Comparison of ENCODE assay signal across 9 cellular contexts in the genomic region with DNA sequence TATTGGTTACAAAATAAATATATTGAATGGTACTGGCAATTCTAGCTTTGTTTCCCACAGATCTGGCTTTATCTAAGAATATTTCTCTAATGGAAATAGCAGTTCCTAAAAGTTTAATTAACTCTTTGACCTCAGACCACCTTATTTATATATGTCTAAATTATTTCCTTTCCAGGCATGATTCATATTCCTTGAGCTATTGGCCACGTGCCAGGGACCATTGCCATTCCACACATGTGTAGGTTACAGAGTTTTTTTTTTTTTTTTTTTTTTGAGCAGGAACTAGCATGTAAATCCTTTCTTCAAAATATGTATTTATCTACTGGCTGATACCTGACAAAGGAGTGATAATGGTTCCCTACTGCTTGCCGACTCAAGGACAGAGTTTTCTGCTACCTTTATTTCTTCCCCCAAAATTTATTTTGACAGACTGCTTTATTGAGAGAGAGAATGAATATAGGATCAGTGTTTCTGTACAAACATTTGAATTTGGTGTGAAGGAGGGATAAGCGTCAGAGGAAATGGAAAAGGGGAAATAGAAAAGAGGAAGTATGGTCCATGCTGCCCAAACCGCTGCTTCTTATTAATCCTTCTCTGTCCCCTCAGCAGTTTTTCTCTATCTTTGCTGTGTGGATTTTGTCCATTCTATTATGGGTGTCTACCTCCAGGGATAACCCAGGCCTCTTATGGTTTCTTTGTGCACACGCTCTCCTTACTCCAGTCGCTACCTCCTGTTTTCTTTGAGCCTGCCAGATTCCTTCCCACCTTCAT. TPM values are rescaled to one million over a fixed set of nuclear protein-coding genes. Genes with fewer than 3 reads are reported as not detected.
DNase-seq lines count a peak whose midpoint lies in the region; ATAC-seq and TF ChIP-seq lines count a peak whose summit lies in the region.
"Had no signal": no experiment of that assay in that cellular context is flagged by ENCODE, and none has a peak within 500 bp of the region (broad histone marks: within the 10 kb centered on the region; RNA-seq: fewer than 3 reads in every experiment).

No MANE protein-coding gene starts in this region.

- 100% methylated on average over 2 of the region's 6 CpGs; no CpG with 5 or more reads in 1 of the 2 experiments for WGBS in IMR-90 (ENCODE audit: extremely low coverage in 2 of 2, insufficient read length in 1 of 2), 2 experiments

- no peak overlapping the region for H3K9ac ChIP-seq in IMR-90 (ENCODE audit: low read depth, low read length)

- H3K4me3 ChIP-seq in A673 (ENCODE audit: low read depth, low read length, poor library complexity, severe bottlenecking): no peak overlapping the region
- H3K4me3 ChIP-seq in IMR-90 (ENCODE audit: insufficient read depth, low read depth, low read length): no peak overlapping the region
- H3K4me3 ChIP-seq in right atrium auricular region: no peak overlapping the region

- H3K79me1 ChIP-seq in IMR-90 (ENCODE audit: low read depth in 1 of 2, low read length in 2 of 2): peaks cover 0 to 3% of the 10 kb centered on the region in 2 experiments; a peak in 1 of 4 replicates

- no peak overlapping the region for H3K14ac ChIP-seq in IMR-90 (replicated peaks; ENCODE audit: low read depth, low read length)

- DNase-seq in A673 (ENCODE audit: low spot score) (peak; percentile 17), IMR-90 (peak; percentile 6), WTC11 (ENCODE audit: low spot score) (no peak), right atrium auricular region (ENCODE audit: low spot score) (peak; percentile 70), NCI-H2227 (lab: John Stamatoyannopoulos, UW; ENCODE audit: unreplicated experiment) (no peak), NCI-H2029 treated with DMSO at 0.1 percent for 48 hours (lab: John Stamatoyannopoulos, UW) (no peak)
- DNase-seq in activated CD4-positive, alpha-beta T cell treated with anti-CD3 and anti-CD28 coated beads, Interleukin-2, amount 10 ng/mL, durations not matched to agents 7 days and 5 days: no peak
- no peak for DNase-seq in activated naive CD4-positive, alpha-beta T cell treated with anti-CD3 and anti-CD28 coated beads, Interleukin-2, amount 50 U/mL, for 16 hours

- CTCF ChIA-PET in A673 (lab: Charles Lee): no interaction called here
- CTCF ChIA-PET in IMR-90 (lab: Yijun Ruan, JAX): interaction anchor here (0.6 kb wide), 1 partner anchor 162 kb away, joined by 3 read pairs; no protein-coding TSS in a partner anchor
- CTCF ChIA-PET in WTC11 (lab: Charles Lee): interaction anchor here (0.6 kb wide), 1 partner anchor 372 kb away, joined by 3 read pairs; no protein-coding TSS in a partner anchor
- CTCF ChIA-PET in activated CD4-positive, alpha-beta T cell treated with anti-CD3 and anti-CD28 coated beads, Interleukin-2, amount 10 ng/mL, durations not matched to agents 7 days and 5 days (lab: Charles Lee): no interaction called here

- H3K9me3 Mint-ChIP-seq in WTC11: peaks cover 3% of the 10 kb centered on the region; the same call in 1 of the 2 replicates
- H3K9me3 Mint-ChIP-seq in activated CD4-positive, alpha-beta T cell treated with anti-CD3 and anti-CD28 coated beads, Interleukin-2, amount 10 ng/mL, durations not matched to agents 7 days and 5 days: no peaks in the 10 kb centered on the region

- no peak overlapping the region for H3K56ac ChIP-seq in IMR-90 (ENCODE audit: extremely low read depth, insufficient read depth, low read length)

- no peaks in the 10 kb centered on the region for H3K36me3 Mint-ChIP-seq in WTC11
- H3K36me3 Mint-ChIP-seq in activated CD4-positive, alpha-beta T cell treated with anti-CD3 and anti-CD28 coated beads, Interleukin-2, amount 10 ng/mL, durations not matched to agents 7 days and 5 days (ENCODE audit: low read depth): no peaks in the 10 kb centered on the region

- ATAC-seq in IMR-90 (ENCODE audit: low read depth) (no peak), WTC11 (no peak; the same call in 1 of the 2 replicates)

- H3K4me3 Mint-ChIP-seq in WTC11: no peak overlapping the region
- no peak overlapping the region for H3K4me3 Mint-ChIP-seq in activated CD4-positive, alpha-beta T cell treated with anti-CD3 and anti-CD28 coated beads, Interleukin-2, amount 10 ng/mL, durations not matched to agents 7 days and 5 days

- H2BK5ac ChIP-seq in IMR-90 (ENCODE audit: low read depth, low read length, poor library complexity, severe bottlenecking): no peak overlapping the region

- no peak overlapping the region for H2BK20ac ChIP-seq in IMR-90 (ENCODE audit: low read depth, low read length)

- H3K27me3 ChIP-seq in A673 (replicated peaks; ENCODE audit: insufficient read depth, low read depth, low read length, poor library complexity) (no peaks in the 10 kb centered on the region), IMR-90 (ENCODE audit: control insufficient read depth, insufficient read depth, low read length) (no peaks in the 10 kb centered on the region), right atrium auricular region (no peaks in the 10 kb centered on the region)

- H4K20me1 ChIP-seq in IMR-90 (ENCODE audit: insufficient read depth, low read length): no peaks in the 10 kb centered on the region

- H3K27ac Mint-ChIP-seq in WTC11: peak overlapping the region; percentile 83
- H3K27ac Mint-ChIP-seq in activated CD4-positive, alpha-beta T cell treated with anti-CD3 and anti-CD28 coated beads, Interleukin-2, amount 10 ng/mL, durations not matched to agents 7 days and 5 days: no peak overlapping the region

- no peak overlapping the region for H2BK15ac ChIP-seq in IMR-90 (ENCODE audit: low read depth, low read length)

- intact Hi-C loops in A673 (cut with micrococcal nuclease; ENCODE audit: unreplicated experiment): no loop called here
- intact Hi-C loops in IMR-90 (cut with micrococcal nuclease): no loop called here

- no peaks in the 10 kb centered on the region for H3K9me1 ChIP-seq in IMR-90 (ENCODE audit: insufficient read depth, low read length)

- no peak overlapping the region for H3K18ac ChIP-seq in IMR-90 (ENCODE audit: low read depth, low read length)

- no peak overlapping the region for H4K8ac ChIP-seq in IMR-90 (ENCODE audit: low read depth in 2 of 2, low read length in 2 of 2)

- no peak overlapping the region for H2AK9ac ChIP-seq in IMR-90 (replicated peaks; ENCODE audit: low read depth, low read length, poor library complexity)

- H3K23ac ChIP-seq in IMR-90 (ENCODE audit: low read depth, low read length): no peak overlapping the region

- H3K4me2 ChIP-seq in IMR-90 (ENCODE audit: low read depth, low read length): no peak overlapping the region

- in situ Hi-C loops in IMR-90 (cut with MboI; ENCODE audit: low sequenced_read_pairs): no loop called here

- H3K4me1 Mint-ChIP-seq in WTC11: peaks cover 44% of the 10 kb centered on the region
- H3K4me1 Mint-ChIP-seq in activated CD4-positive, alpha-beta T cell treated with anti-CD3 and anti-CD28 coated beads, Interleukin-2, amount 10 ng/mL, durations not matched to agents 7 days and 5 days: no peaks in the 10 kb centered on the region

- H4K5ac ChIP-seq in IMR-90 (ENCODE audit: low read depth, low read length): no peak overlapping the region

- dilution Hi-C loops in IMR-90 (cut with HindIII; ENCODE audit: low sequenced_read_pairs, unreplicated experiment): no loop called here

- BruUV-seq in A673 (replicated peaks; lab: Mats Ljungman, UMichigan) (no TSS peak), IMR-90 (replicated peaks; lab: Mats Ljungman, UMichigan) (no TSS peak)

- no peaks in the 10 kb centered on the region for H3K27me3 Mint-ChIP-seq in WTC11 (ENCODE audit: low read depth)
- H3K27me3 Mint-ChIP-seq in activated CD4-positive, alpha-beta T cell treated with anti-CD3 and anti-CD28 coated beads, Interleukin-2, amount 10 ng/mL, durations not matched to agents 7 days and 5 days: no peaks in the 10 kb centered on the region

- no peak overlapping the region for H4K91ac ChIP-seq in IMR-90 (ENCODE audit: insufficient read depth, low read depth, low read length)

- no peaks in the 10 kb centered on the region for H3K9me3 ChIP-seq in A673 (ENCODE audit: low read depth, low read length, poor library complexity, severe bottlenecking)
- H3K9me3 ChIP-seq in IMR-90 (ENCODE audit: control insufficient read depth, insufficient read depth, low read length): no peaks in the 10 kb centered on the region
- H3K9me3 ChIP-seq in right atrium auricular region: no peaks in the 10 kb centered on the region

- no peak overlapping the region for H2AFZ ChIP-seq in IMR-90 (replicated peaks; ENCODE audit: low read length, poor library complexity)

- H2BK120ac ChIP-seq in IMR-90 (ENCODE audit: low read depth, low read length): no peak overlapping the region

- H3K27ac ChIP-seq in A673 (ENCODE audit: low read depth, low read length, poor library complexity, severe bottlenecking): no peak overlapping the region
- no peak overlapping the region for H3K27ac ChIP-seq in IMR-90 (ENCODE audit: insufficient read depth, low read length)
- H3K27ac ChIP-seq in right atrium auricular region: peak overlapping the region; percentile 8 to 51

- H3K4me1 ChIP-seq in A673 (ENCODE audit: insufficient read depth, low read length, poor library complexity, severe bottlenecking) (no peaks in the 10 kb centered on the region), IMR-90 (ENCODE audit: control insufficient read depth, insufficient read depth, low read length) (no peaks in the 10 kb centered on the region), right atrium auricular region (peaks cover 0 to 21% of the 10 kb centered on the region in 2 donors)

- H2AK5ac ChIP-seq in IMR-90 (ENCODE audit: low read depth, low read length): no peak overlapping the region

- TF ChIP-seq POLR2A in IMR-90 (IDR thresholded peaks at IDR 0.05; ENCODE audit: low read depth, low read length): no peak

- TF ChIP-seq RAD21 in IMR-90 (IDR thresholded peaks at IDR 0.05; ENCODE audit: low read length): no peak

- no peak for TF ChIP-seq CTCF in A673 (conservative IDR thresholded peaks at IDR 0.05; ENCODE audit: low read depth, low read length)
- TF ChIP-seq CTCF in IMR-90 (conservative IDR thresholded peaks at IDR 0.05; ENCODE audit: low read depth, low read length): no peak
- TF ChIP-seq CTCF in WTC11 (IDR thresholded peaks at IDR 0.05): no peak
- TF ChIP-seq CTCF in right atrium auricular region (IDR thresholded peaks at IDR 0.05): no peak

- POLR2A ChIA-PET in A673 (lab: Charles Lee; ENCODE audit: low non-redundant PET): no interaction called here
- POLR2A ChIA-PET in IMR-90 (lab: Charles Lee; ENCODE audit: unreplicated experiment): interaction anchor here (0.6 kb wide), 1 partner anchor 83 kb away, joined by 4 read pairs; no protein-coding TSS in a partner anchor
- POLR2A ChIA-PET in WTC11 (lab: Charles Lee): no interaction called here
- POLR2A ChIA-PET in activated CD4-positive, alpha-beta T cell treated with anti-CD3 and anti-CD28 coated beads, Interleukin-2, amount 10 ng/mL, durations not matched to agents 7 days and 5 days (lab: Charles Lee): no interaction called here

- H3K4ac ChIP-seq in IMR-90 (ENCODE audit: low read depth, low read length): no peak overlapping the region

- H3K36me3 ChIP-seq in A673 (ENCODE audit: insufficient read depth, low read length, poor library complexity, severe bottlenecking) (no peaks in the 10 kb centered on the region), IMR-90 (ENCODE audit: control insufficient read depth, insufficient read depth, low read length) (no peaks in the 10 kb centered on the region), right atrium auricular region (no peaks in the 10 kb centered on the region)

RNA-seq across cellular contexts. Expression of a gene that starts 36.4 kb away (rescaled TPM):
- total RNA-seq in A673 (2021): 0.61 and 0.80 TPM in 2 replicates
- total RNA-seq in IMR-90 (2012; rRNA removed): 0.18 and 0.28 TPM in 2 replicates
- 0.01 and 0.09 TPM in 2 replicates for polyA plus RNA-seq in IMR-90 (2012; rRNA removed)
- polyA plus RNA-seq in IMR-90 (2012; cell fraction: cytosol; rRNA removed): 0.01 and 0.02 TPM in 2 replicates
- 0.05 and 0.10 TPM in 2 replicates for polyA plus RNA-seq in IMR-90 (2012; cell fraction: nucleus; rRNA removed; ENCODE audit: low replicate concordance)
- 2.2 to 2.8 TPM (median 2.3 TPM) in 3 replicates for total RNA-seq in WTC11 (2021)
- total RNA-seq in right atrium auricular region: 100 to 1,000 TPM in 1 of 2 donors, 10 to 100 TPM in 1; 80.7 to 127 TPM
- total RNA-seq in activated CD4-positive, alpha-beta T cell treated with anti-CD3 and anti-CD28 coated beads, Interleukin-2, amount 10 ng/mL, durations not matched to agents 7 days and 5 days: not detected
- total RNA-seq: activated CD8-positive, alpha-beta memory T cell treated with anti-CD3 and anti-CD28 coated beads for 36 hours had no signal

Comparison
In these comparisons a context has a peak if more than half of its experiments do, and no peak if none do; other contexts are left out.
1. DNase-seq: peak in A673 (single experiment), IMR-90 (single experiment) and right atrium auricular region (single experiment); none in WTC11 (single experiment), activated CD4-positive, alpha-beta T cell treated with anti-CD3 and anti-CD28 coated beads, Interleukin-2, amount 10 ng/mL, durations not matched to agents 7 days and 5 days (single experiment), activated naive CD4-positive, alpha-beta T cell treated with anti-CD3 and anti-CD28 coated beads, Interleukin-2, amount 50 U/mL, for 16 hours (single experiment), NCI-H2227 (single experiment) and NCI-H2029 treated with DMSO at 0.1 percent for 48 hours (single experiment).
2. H3K27ac ChIP-seq: peak in right atrium auricular region (2 of 2); none in A673 (single experiment) and IMR-90 (single experiment).
3. RNA of a gene that starts 36.4 kb away (total RNA-seq): 80.7 to 127 TPM in right atrium auricular region; 2.2 to 2.8 TPM in WTC11, 0.61 to 0.80 TPM in A673, 0.18 to 0.28 TPM in IMR-90 and not detected in activated CD4-positive, alpha-beta T cell treated with anti-CD3 and anti-CD28 coated beads, Interleukin-2, amount 10 ng/mL, durations not matched to agents 7 days and 5 days; every median in the first group is over 10 times any median in the second.
4. CTCF ChIA-PET loops: an anchor here in IMR-90 (0.6 kb wide) and WTC11 (0.6 kb wide); none called in A673 and activated CD4-positive, alpha-beta T cell treated with anti-CD3 and anti-CD28 coated beads, Interleukin-2, amount 10 ng/mL, durations not matched to agents 7 days and 5 days.